ENCODE assay signal across 8 cellular contexts in the genomic region with DNA sequence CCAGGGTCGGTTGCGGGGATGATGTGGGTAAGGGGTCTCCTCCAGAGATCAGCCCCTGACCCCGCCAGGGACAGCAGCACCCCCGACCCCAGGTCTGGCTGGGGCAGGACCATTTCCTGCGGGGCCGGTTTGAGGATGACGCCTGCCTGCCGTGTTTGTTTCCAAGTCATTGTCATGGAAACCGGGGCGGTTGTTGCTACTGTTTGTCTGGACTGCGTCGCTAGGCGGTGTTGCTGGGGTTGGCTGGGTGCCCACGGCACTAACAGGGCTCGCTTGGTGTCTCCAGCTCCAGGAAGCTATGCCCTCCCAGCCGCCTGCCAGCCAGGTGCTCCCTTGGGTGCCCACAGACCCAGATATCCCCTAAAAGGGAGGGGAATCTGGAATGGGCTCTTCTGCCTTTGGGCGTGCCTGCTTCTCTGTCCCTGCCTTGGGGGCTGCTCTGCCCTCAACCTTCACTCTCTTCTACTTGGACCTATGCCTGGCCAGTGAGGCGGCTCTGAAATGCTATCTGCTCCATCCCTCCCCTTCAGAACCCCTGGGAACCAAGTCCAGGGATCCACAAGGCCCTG. TPM values are rescaled to one million over a fixed set of nuclear protein-coding genes. Genes with fewer than 3 reads are reported as not detected.
A peak's percentile ranks its signal among the peaks of the same experiment; 100 is the strongest.
DNase-seq lines count a peak whose midpoint lies in the region; ATAC-seq and TF ChIP-seq lines count a peak whose summit lies in the region.

No MANE protein-coding gene starts in this region.

- H4K20me1 ChIP-seq in DND-41 (ENCODE audit: insufficient read depth, low read length), result peaks cover 9% of the 10 kb centered on the region

- H3K4me3 ChIP-seq in DND-41 (ENCODE audit: low read depth in 1 of 2, low read length in 2 of 2) (peak overlapping the region in 1 of 2 experiments; percentile 43; a peak in 1 of 4 replicates), heart left ventricle (peak overlapping the region in 11 of 12 donors; percentile 8 to 56 (median 44))

- WGBS in adipose tissue, 3 donors, result 1 to 4% (median 3%) methylated on average over 17 to 18 of the region's 18 CpGs
- WGBS in heart left ventricle, 4 donors, result 0 to 4% (median 3%) methylated on average over 11 to 18 of the region's 18 CpGs

- no peaks in the 10 kb centered on the region for H3K9me3 ChIP-seq in DND-41 (ENCODE audit: insufficient read depth, low read length, severe bottlenecking)
- no peaks in the 10 kb centered on the region for H3K9me3 ChIP-seq in heart left ventricle

- H3K27ac ChIP-seq in DND-41 (ENCODE audit: low read length) (peak overlapping the region; percentile 55; the same call in 1 of the 2 replicates), adipose tissue (ENCODE audit: low read depth, low read length) (peak overlapping the region; percentile 92), heart left ventricle (peak overlapping the region; percentile 94 to 100 (median 97))

- no peaks in the 10 kb centered on the region for H3K79me2 ChIP-seq in DND-41 (ENCODE audit: insufficient read depth, low read length)

- H3K36me3 ChIP-seq in DND-41 (ENCODE audit: insufficient read depth, low read length) (no peaks in the 10 kb centered on the region), heart left ventricle (peaks cover 0 to 22% (median 15%) of the 10 kb centered on the region in 9 donors)

- peaks cover 24% of the 10 kb centered on the region for H3K4me1 Mint-ChIP-seq in HFFc6 (ENCODE audit: low read depth)
- H3K4me1 Mint-ChIP-seq in progenitor cell of endocrine pancreas (ENCODE audit: low read depth), result peaks cover 12% of the 10 kb centered on the region
- peaks cover 17% of the 10 kb centered on the region for H3K4me1 Mint-ChIP-seq in type B pancreatic cell (ENCODE audit: unreplicated experiment)

- intact Hi-C loops in heart left ventricle (cut with DNase I), result loop anchor here in 1 of 10 donors (10.0 kb wide), 1 partner anchor 67 kb away; a partner anchor contains a TSS

- H3K27me3 ChIP-seq in DND-41 (ENCODE audit: insufficient read depth, low read length, poor library complexity) (peaks cover 21% of the 10 kb centered on the region), heart left ventricle (peaks cover 0 to 6% (median 0%) of the 10 kb centered on the region in 9 donors)

- peak in 1 of 2 donors; percentile 39 for TF ChIP-seq POLR2A in heart left ventricle (IDR thresholded peaks at IDR 0.05)

- peaks cover 16% of the 10 kb centered on the region for H3K27me3 Mint-ChIP-seq in HFFc6 (ENCODE audit: insufficient read depth)
- peaks cover 43% of the 10 kb centered on the region for H3K27me3 Mint-ChIP-seq in progenitor cell of endocrine pancreas
- H3K27me3 Mint-ChIP-seq in type B pancreatic cell, result peaks cover 42% of the 10 kb centered on the region

- DNase-seq in DND-41, result peak; percentile 85
- peak; percentile 99 for DNase-seq in HFFc6
- peak; percentile 79 to 98 (median 95) for DNase-seq in NCI-H1417 (lab: John Stamatoyannopoulos, UW)
- peak; percentile 96 for DNase-seq in SW480 (ENCODE audit: low spot score)
- DNase-seq in heart left ventricle, result peak; percentile 95 to 97 (median 96)
- DNase-seq in progenitor cell of endocrine pancreas (ENCODE audit: low spot score, unreplicated experiment), result peak; percentile 49
- DNase-seq in type B pancreatic cell (ENCODE audit: extremely low spot score, unreplicated experiment), result peak; percentile 88

- peak overlapping the region; percentile 58; the same call in 1 of the 2 replicates for H3K9ac ChIP-seq in DND-41 (ENCODE audit: low read depth, low read length)

- peak; percentile 68 for ATAC-seq in DND-41 (ENCODE audit: insufficient read depth, low read depth)
- ATAC-seq in heart left ventricle, result peak; percentile 12 to 70 (median 36)

- no peaks in the 10 kb centered on the region for H3K36me3 Mint-ChIP-seq in HFFc6 (ENCODE audit: low read depth)
- H3K36me3 Mint-ChIP-seq in progenitor cell of endocrine pancreas (ENCODE audit: insufficient read depth), result peaks cover 3% of the 10 kb centered on the region
- no peaks in the 10 kb centered on the region for H3K36me3 Mint-ChIP-seq in type B pancreatic cell

- H2AFZ ChIP-seq in DND-41 (ENCODE audit: low read depth, low read length), result no peak overlapping the region

- peak overlapping the region; percentile 81 for H3K4me2 ChIP-seq in DND-41 (ENCODE audit: insufficient read depth, low read length)

- H3K27ac Mint-ChIP-seq in HFFc6 (peak overlapping the region; percentile 100), progenitor cell of endocrine pancreas (peak overlapping the region; percentile 83), type B pancreatic cell (peak overlapping the region; percentile 95)

- H3K9me3 Mint-ChIP-seq in HFFc6 (peaks cover 4% of the 10 kb centered on the region; the same call in 1 of the 2 replicates), progenitor cell of endocrine pancreas (ENCODE audit: low read depth) (no peaks in the 10 kb centered on the region), type B pancreatic cell (no peaks in the 10 kb centered on the region)

- H3K4me1 ChIP-seq in DND-41 (ENCODE audit: insufficient read depth, low read length) (peaks cover 26% of the 10 kb centered on the region), heart left ventricle (peaks cover 29 to 97% (median 91%) of the 10 kb centered on the region in 12 donors)

- H3K4me3 Mint-ChIP-seq in HFFc6 (peak overlapping the region; percentile 87), progenitor cell of endocrine pancreas (ENCODE audit: low read depth) (peak overlapping the region; percentile 3), type B pancreatic cell (peak overlapping the region; percentile 78)

- peak; percentile 49 for TF ChIP-seq CTCF in DND-41 (IDR thresholded peaks at IDR 0.05; ENCODE audit: borderline replicate concordance, extremely low read depth, low read length, poor library complexity, severe bottlenecking)
- peak; percentile 42 for TF ChIP-seq CTCF in HFFc6 (IDR thresholded peaks at IDR 0.05)
- TF ChIP-seq CTCF in heart left ventricle (IDR thresholded peaks at IDR 0.05), result peak in 5 of 12 donors; percentile 9 to 48 (median 36)
- TF ChIP-seq CTCF in progenitor cell of endocrine pancreas (IDR thresholded peaks at IDR 0.05; ENCODE audit: unreplicated experiment), result peak; percentile 12
- TF ChIP-seq CTCF in type B pancreatic cell (conservative IDR thresholded peaks at IDR 0.05), result no peak

RNA-seq across cellular contexts. Expression of a gene that starts 4.7 kb away (rescaled TPM):
- 10 to 100 TPM in 4 of 6 experiments, 1 to 10 TPM in 2; 4.8 to 55.2 (median 42.3) TPM for total RNA-seq in HFFc6 (2021; fragmentation: NEBNext Ultra II Directional; extraction: Animal tissue kit (Norgen Biotek cat#: 25700))
- 100 to 1,000 TPM in 2 of 3 donors, 10 to 100 TPM in 1; 16.9 to 258 (median 122) TPM for polyA plus RNA-seq in adipose tissue
- total RNA-seq in heart left ventricle, result 100 to 1,000 TPM in 1 of 9 donors, 10 to 100 TPM in 8; 12.1 to 195 (median 56.9) TPM
- 100 to 1,000 TPM in 1 of 2 donors, 10 to 100 TPM in 1; 81.1 to 109 TPM for polyA plus RNA-seq in heart left ventricle
- 5.1 TPM in 2 replicates for total RNA-seq in progenitor cell of endocrine pancreas
- total RNA-seq in type B pancreatic cell (ENCODE audit: low replicate concordance), result 5.1 and 15.4 TPM in 2 replicates

RNA-seq across cellular contexts. Expression of a gene that starts 7.3 kb away (rescaled TPM):
- total RNA-seq in HFFc6 (2021; fragmentation: NEBNext Ultra II Directional; extraction: Animal tissue kit (Norgen Biotek cat#: 25700)), result 10 to 100 TPM in 4 of 6 experiments, 1 to 10 TPM in 2; 6.9 to 22.4 (median 21.0) TPM
- polyA plus RNA-seq in adipose tissue (100 to 1,000 TPM in 2 of 3 donors, 10 to 100 TPM in 1; 47.0 to 294 (median 210) TPM), heart left ventricle (1,000 to 10,000 TPM in 1 of 2 donors, 100 to 1,000 TPM in 1; 829 to 1,402 TPM)
- total RNA-seq in heart left ventricle (1,000 to 10,000 TPM in 2 of 9 donors, 100 to 1,000 TPM in 7; 695 to 1,715 (median 851) TPM), progenitor cell of endocrine pancreas (17.0 and 19.6 TPM in 2 replicates), type B pancreatic cell (ENCODE audit: low replicate concordance) (11.2 and 20.3 TPM in 2 replicates)

RNA-seq across cellular contexts. Expression of a gene that starts 9.1 kb away (rescaled TPM):
- 10 to 100 TPM in 5 of 6 experiments, 1 to 10 TPM in 1; 9.1 to 12.9 (median 12.7) TPM for total RNA-seq in HFFc6 (2021; fragmentation: NEBNext Ultra II Directional; extraction: Animal tissue kit (Norgen Biotek cat#: 25700))
- 1 to 10 TPM; 4.6 to 8.1 (median 6.6) TPM for polyA plus RNA-seq in adipose tissue
- 10 to 100 TPM in 1 of 9 donors, 1 to 10 TPM in 7, under 1 TPM in 1; 0.94 to 12.4 (median 3.2) TPM for total RNA-seq in heart left ventricle
- 1 to 10 TPM; 4.8 to 6.7 TPM for polyA plus RNA-seq in heart left ventricle
- total RNA-seq in progenitor cell of endocrine pancreas, result 20.5 and 20.8 TPM in 2 replicates
- total RNA-seq in type B pancreatic cell (ENCODE audit: low replicate concordance), result 11.9 and 22.1 TPM in 2 replicates

RNA-seq across cellular contexts. Expression of a gene that starts 44.4 kb away (rescaled TPM):
- 1 to 10 TPM; 3.0 to 4.2 (median 3.4) TPM for total RNA-seq in HFFc6 (2021; fragmentation: NEBNext Ultra II Directional; extraction: Animal tissue kit (Norgen Biotek cat#: 25700))
- polyA plus RNA-seq in adipose tissue (1 to 10 TPM; 1.8 to 2.6 (median 1.8) TPM), heart left ventricle (1 to 10 TPM; 1.1 to 1.5 TPM)
- total RNA-seq in heart left ventricle (1 to 10 TPM; 1.0 to 4.4 (median 2.0) TPM), progenitor cell of endocrine pancreas (3.9 and 4.5 TPM in 2 replicates), type B pancreatic cell (ENCODE audit: low replicate concordance) (1.4 and 5.5 TPM in 2 replicates)

Comparison
In these comparisons a context has a peak if more than half of its experiments do, and no peak if none do; other contexts are left out.
1. DNase-seq: peak in every context shown above with its lines; median percentile 99 in HFFc6; 96 in SW480; 96 in heart left ventricle; 95 in NCI-H1417; 88 in type B pancreatic cell; 85 in DND-41; 49 in progenitor cell of endocrine pancreas.
2. H3K4me3 Mint-ChIP-seq: peak in every context shown above with its lines; median percentile 87 in HFFc6; 78 in type B pancreatic cell; 3 in progenitor cell of endocrine pancreas.
3. RNA of a gene that starts 7.3 kb away (total RNA-seq): 695 to 1,715 TPM in heart left ventricle; 6.9 to 22.4 TPM in HFFc6, 11.2 to 20.3 TPM in type B pancreatic cell and 17.0 to 19.6 TPM in progenitor cell of endocrine pancreas; every median in the first group is over 10 times any median in the second.
4. Peak in every context shown above with its lines, with median percentiles within 50 percentile points of each other: H3K27ac ChIP-seq and H3K27ac Mint-ChIP-seq.